Comparison of ENCODE assay signal across 1 cellular context in the genomic region with DNA sequence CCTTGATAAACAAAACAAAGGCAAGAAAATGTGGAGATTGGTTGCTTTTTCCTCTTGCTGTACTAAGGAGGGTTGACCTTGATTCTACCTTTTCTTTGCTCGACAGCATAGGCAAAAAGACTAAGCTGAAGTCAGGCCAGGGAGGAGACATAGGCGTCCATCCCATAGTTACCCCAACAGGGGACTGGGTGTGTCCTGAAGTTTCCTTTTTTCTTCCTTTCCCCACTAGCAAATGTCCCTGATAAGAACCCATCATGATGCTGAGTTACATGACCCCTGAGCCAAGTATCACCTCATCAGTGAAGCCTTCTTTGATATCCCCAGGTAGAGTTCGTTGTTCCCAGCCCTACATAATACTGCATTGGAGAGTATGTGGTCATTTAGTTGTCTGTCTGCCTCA.
TF ChIP-seq lines count a peak whose summit lies in the region.

No MANE protein-coding gene starts in this region.

TF ChIP-seq in endothelial cell of umbilical vein, 7 proteins besides CTCF, POLR2A, EP300 and RAD21:
- no peak for TF ChIP-seq GATA2 (IDR thresholded peaks at IDR 0.05; ENCODE audit: insufficient read depth, insufficient read length, low read depth, low read length)
